ENCODE assay signal across 1 cellular context in genomic region chr19:16252459-16253205, GRCh38.
A peak's percentile ranks its signal among the peaks of the same experiment; 100 is the strongest.
TF ChIP-seq lines count a peak whose summit lies in the region.

No MANE protein-coding gene starts in this region.

TF ChIP-seq in K562, 482 proteins besides CTCF, POLR2A, EP300 and RAD21:
- TF ChIP-seq KHSRP (IDR thresholded peaks at IDR 0.05): no peak
- TF ChIP-seq YBX1 (IDR thresholded peaks at IDR 0.05): 0 out of 2 replicates have a peak, but pooled peaks have one; percentile 33
- 0 out of 2 replicates have a peak, but pooled peaks have one; percentile 56 for TF ChIP-seq TSC22D4 (tag; IDR thresholded peaks at IDR 0.05)
- peak; percentile 60; the same call in 1 of the 2 replicates for TF ChIP-seq ZBTB33 (CRISPR knock-in tag; IDR thresholded peaks at IDR 0.05)
- peak; percentile 19 for TF ChIP-seq NCOA4 (IDR thresholded peaks at IDR 0.05; ENCODE audit: partially characterized antibody)
